ENCODE assay signal across 40 cellular contexts in the genomic region with DNA sequence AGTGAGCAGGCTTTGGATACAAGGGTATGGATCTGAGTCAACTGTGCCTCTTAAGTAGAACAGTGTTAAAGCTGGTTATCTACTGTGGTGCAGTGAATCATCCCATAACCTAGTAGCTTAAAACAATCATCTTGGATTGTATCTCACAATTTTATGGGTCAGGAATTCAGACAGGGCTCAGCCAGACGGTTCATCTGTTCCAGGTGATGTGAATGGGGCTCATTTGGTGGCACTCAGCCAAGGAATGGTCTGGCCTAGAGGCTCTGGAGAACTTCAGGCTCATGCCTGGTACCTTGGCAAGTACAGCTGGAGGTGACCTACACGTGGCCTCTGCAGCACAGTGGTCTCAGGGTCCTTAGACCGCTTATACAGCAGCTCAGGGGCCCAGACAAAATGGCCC. TPM values are rescaled to one million over a fixed set of nuclear protein-coding genes. Genes with fewer than 3 reads are reported as not detected.
"Had no signal": no experiment of that assay in that cellular context is flagged by ENCODE, and none has a peak within 500 bp of the region (broad histone marks: within the 10 kb centered on the region; RNA-seq: fewer than 3 reads in every experiment).

No MANE protein-coding gene starts in this region.

- DNase-seq: activated effector memory CD4-positive, alpha-beta T cell treated with anti-CD3 and anti-CD28 coated beads, Interleukin-2, amount 50 U/mL, for 16 hours; activated effector memory CD4-positive, alpha-beta T cell treated with Interleukin-2 at 50 U/mL for 16 hours; activated gamma-delta T cell; activated gamma-delta T cell treated with Interleukin-2 at 50 U/mL for 16 hours; activated naive CD4-positive, alpha-beta T cell; activated naive CD4-positive, alpha-beta T cell treated with anti-CD3 and anti-CD28 coated beads for 36 hours; activated naive CD4-positive, alpha-beta T cell treated with anti-CD3 and anti-CD28 coated beads, Interleukin-2, amount 10 ng/mL, durations not matched to agents 7 days and 5 days; activated naive CD4-positive, alpha-beta T cell treated with anti-CD3 and anti-CD28 coated beads, Interleukin-2, amount 50 U/mL, for 16 hours; activated naive CD4-positive, alpha-beta T cell treated with Interleukin-2 at 50 U/mL for 16 hours; activated naive CD8-positive, alpha-beta T cell treated with anti-CD3 and anti-CD28 coated beads for 36 hours; activated naive CD8-positive, alpha-beta T cell treated with anti-CD3 and anti-CD28 coated beads, Interleukin-2, amount 10 ng/mL, durations not matched to agents 7 days and 5 days; activated naive CD8-positive, alpha-beta T cell treated with anti-CD3 and anti-CD28 coated beads, Interleukin-2, amount 50 U/mL, for 24 hours; activated T-cell treated with anti-CD3 and anti-CD28 coated beads, Interleukin-2, amount 50 U/mL, for 1 hour; activated T-cell treated with anti-CD3 and anti-CD28 coated beads, Interleukin-2, amount 50 U/mL, for 24 hours; activated T-cell treated with anti-CD3 and anti-CD28 coated beads, Interleukin-2, amount 50 U/mL, for 4 hours; activated T-cell treated with anti-CD3 and anti-CD28 coated beads, Interleukin-2, amount 50 U/mL, for 48 hours; activated T-cell treated with anti-CD3 and anti-CD28 coated beads, Interleukin-2, amount 50 U/mL, for 72 hours; adrenal gland; amniotic stem cell; amygdala; anterior cingulate cortex; aorta; body of pancreas; brain microvascular endothelial cell; caudate nucleus; central memory CD4-positive, alpha-beta T cell; cerebellar nuclear complex had no signal

- ATAC-seq: activated naive CD4-positive, alpha-beta T cell treated with anti-CD3 and anti-CD28 coated beads, Interleukin-2, amount 50 U/mL, for 72 hours; activated naive CD8-positive, alpha-beta T cell treated with anti-CD3 and anti-CD28 coated beads, Interleukin-2, amount 50 U/mL, for 24 hours; activated T-cell treated with anti-CD3 and anti-CD28 coated beads, Interleukin-2, amount 50 U/mL, for 4 hours; activated T-cell treated with anti-CD3 and anti-CD28 coated beads, Interleukin-2, amount 50 U/mL, for 72 hours; activated T-helper 17 cell treated with anti-CD3 and anti-CD28 coated beads, Interleukin-2, amount 50 U/mL, for 72 hours; body of pancreas had no signal

- H3K4me1 Mint-ChIP-seq: activated naive CD4-positive, alpha-beta T cell treated with anti-CD3 and anti-CD28 coated beads, Interleukin-2, amount 10 ng/mL, durations not matched to agents 7 days and 5 days; activated naive CD4-positive, alpha-beta T cell treated with anti-CD3 and anti-CD28 coated beads, Interleukin-2, amount 50 U/mL, for 24 hours; activated naive CD8-positive, alpha-beta T cell treated with anti-CD3 and anti-CD28 coated beads for 36 hours; activated naive CD8-positive, alpha-beta T cell treated with anti-CD3 and anti-CD28 coated beads, Interleukin-2, amount 10 ng/mL, durations not matched to agents 7 days and 5 days; activated naive CD8-positive, alpha-beta T cell treated with anti-CD3 and anti-CD28 coated beads, Interleukin-2, amount 50 U/mL, for 24 hours; activated T-helper 17 cell treated with anti-CD3 and anti-CD28 coated beads, Interleukin-2, amount 50 U/mL, for 72 hours; brain; central memory CD8-positive, alpha-beta T cell had no signal

- H3K27me3 Mint-ChIP-seq: activated naive CD4-positive, alpha-beta T cell treated with anti-CD3 and anti-CD28 coated beads, Interleukin-2, amount 10 ng/mL, durations not matched to agents 7 days and 5 days; activated naive CD4-positive, alpha-beta T cell treated with anti-CD3 and anti-CD28 coated beads, Interleukin-2, amount 50 U/mL, for 24 hours; activated naive CD8-positive, alpha-beta T cell treated with anti-CD3 and anti-CD28 coated beads, Interleukin-2, amount 10 ng/mL, durations not matched to agents 7 days and 5 days had no signal

- H3K4me3 Mint-ChIP-seq: activated naive CD4-positive, alpha-beta T cell treated with anti-CD3 and anti-CD28 coated beads for 36 hours; activated naive CD4-positive, alpha-beta T cell treated with anti-CD3 and anti-CD28 coated beads, Interleukin-2, amount 10 ng/mL, durations not matched to agents 7 days and 5 days; activated naive CD4-positive, alpha-beta T cell treated with anti-CD3 and anti-CD28 coated beads, Interleukin-2, amount 50 U/mL, for 24 hours; activated naive CD8-positive, alpha-beta T cell; activated naive CD8-positive, alpha-beta T cell treated with anti-CD3 and anti-CD28 coated beads for 36 hours; activated naive CD8-positive, alpha-beta T cell treated with anti-CD3 and anti-CD28 coated beads, Interleukin-2, amount 10 ng/mL, durations not matched to agents 7 days and 5 days; activated naive CD8-positive, alpha-beta T cell treated with anti-CD3 and anti-CD28 coated beads, Interleukin-2, amount 50 U/mL, for 24 hours; activated T-cell treated with anti-CD3 and anti-CD28 coated beads, Interleukin-2, amount 50 U/mL, for 24 hours; activated T-cell treated with anti-CD3 and anti-CD28 coated beads, Interleukin-2, amount 50 U/mL, for 4 hours; activated T-cell treated with anti-CD3 and anti-CD28 coated beads, Interleukin-2, amount 50 U/mL, for 72 hours; activated T-helper 1 cell treated with anti-CD3 and anti-CD28 coated beads, Interleukin-12 subunit alpha, Interleukin-12 subunit beta, Interleukin-2, Interleukin-4 antibody, amounts not matched to agents 30 ng/mL and 10 ng/mL and 1 ng/mL, durations not matched to agents 14 hours and 24 hours and 36 hours; activated T-helper 17 cell treated with anti-CD3 and anti-CD28 coated beads, Interleukin-2, amount 50 U/mL, for 72 hours; brain; central memory CD8-positive, alpha-beta T cell had no signal

- H3K27ac Mint-ChIP-seq: activated naive CD4-positive, alpha-beta T cell treated with anti-CD3 and anti-CD28 coated beads for 36 hours; activated naive CD4-positive, alpha-beta T cell treated with anti-CD3 and anti-CD28 coated beads, Interleukin-2, amount 10 ng/mL, durations not matched to agents 7 days and 5 days; activated naive CD4-positive, alpha-beta T cell treated with anti-CD3 and anti-CD28 coated beads, Interleukin-2, amount 50 U/mL, for 24 hours; activated naive CD4-positive, alpha-beta T cell treated with anti-CD3 and anti-CD28 coated beads, Interleukin-2, amount 50 U/mL, for 72 hours; activated naive CD8-positive, alpha-beta T cell; activated naive CD8-positive, alpha-beta T cell treated with anti-CD3 and anti-CD28 coated beads for 36 hours; activated naive CD8-positive, alpha-beta T cell treated with anti-CD3 and anti-CD28 coated beads, Interleukin-2, amount 10 ng/mL, durations not matched to agents 7 days and 5 days; activated naive CD8-positive, alpha-beta T cell treated with anti-CD3 and anti-CD28 coated beads, Interleukin-2, amount 50 U/mL, for 24 hours; activated T-cell treated with anti-CD3 and anti-CD28 coated beads, Interleukin-2, amount 50 U/mL, for 24 hours; activated T-cell treated with anti-CD3 and anti-CD28 coated beads, Interleukin-2, amount 50 U/mL, for 72 hours; activated T-helper 1 cell treated with anti-CD3 and anti-CD28 coated beads, Interleukin-12 subunit alpha, Interleukin-12 subunit beta, Interleukin-2, Interleukin-4 antibody, amounts not matched to agents 30 ng/mL and 10 ng/mL and 1 ng/mL, durations not matched to agents 14 hours and 24 hours and 36 hours; activated T-helper 17 cell treated with anti-CD3 and anti-CD28 coated beads, Interleukin-2, amount 50 U/mL, for 72 hours; activated T-helper 2 cell treated with anti-CD3 and anti-CD28 coated beads, Interferon-gamma antibody, Interleukin-2, Interleukin-4, amounts not matched to agents 10 μg/mL and 5 μg/mL and 100 μg/mL, durations not matched to agents 14 hours and 24 hours and 36 hours; brain had no signal

- FAIRE-seq: astrocyte, bronchial epithelial cell had no signal

- H3K9me3 ChIP-seq: adrenal gland had no signal

- H3K27me3 ChIP-seq: adrenal gland, body of pancreas, brain microvascular endothelial cell, cardiac muscle cell had no signal

- H3K36me3 Mint-ChIP-seq: activated naive CD4-positive, alpha-beta T cell treated with anti-CD3 and anti-CD28 coated beads, Interleukin-2, amount 10 ng/mL, durations not matched to agents 7 days and 5 days; activated naive CD4-positive, alpha-beta T cell treated with anti-CD3 and anti-CD28 coated beads, Interleukin-2, amount 50 U/mL, for 24 hours; activated naive CD8-positive, alpha-beta T cell; activated naive CD8-positive, alpha-beta T cell treated with anti-CD3 and anti-CD28 coated beads for 36 hours; activated naive CD8-positive, alpha-beta T cell treated with anti-CD3 and anti-CD28 coated beads, Interleukin-2, amount 10 ng/mL, durations not matched to agents 7 days and 5 days; brain had no signal

- H3K27ac ChIP-seq: adrenal gland, body of pancreas, brain microvascular endothelial cell, breast epithelium, cardiac muscle cell had no signal

- H3K4me3 ChIP-seq: adrenal gland, body of pancreas, breast epithelium, cardiac muscle cell had no signal

- H3K36me3 ChIP-seq: adrenal gland, brain microvascular endothelial cell, breast epithelium, cardiac muscle cell had no signal

- H3K9me3 Mint-ChIP-seq: activated naive CD4-positive, alpha-beta T cell treated with anti-CD3 and anti-CD28 coated beads, Interleukin-2, amount 50 U/mL, for 24 hours; activated naive CD8-positive, alpha-beta T cell treated with anti-CD3 and anti-CD28 coated beads for 36 hours; activated naive CD8-positive, alpha-beta T cell treated with anti-CD3 and anti-CD28 coated beads, Interleukin-2, amount 50 U/mL, for 24 hours; activated T-cell treated with anti-CD3 and anti-CD28 coated beads, Interleukin-2, amount 50 U/mL, for 4 hours; central memory CD8-positive, alpha-beta T cell had no signal

- H3K4me1 ChIP-seq: adrenal gland, body of pancreas, breast epithelium had no signal

RNA-seq across cellular contexts. Expression of gene CDH4, which starts 11.2 kb away (rescaled TPM):
- total RNA-seq: activated T-helper 1 cell treated with anti-CD3 and anti-CD28 coated beads, Interleukin-12 subunit alpha, Interleukin-12 subunit beta, Interleukin-2, Interleukin-4 antibody, amounts not matched to agents 30 ng/mL and 10 ng/mL and 1 ng/mL, durations not matched to agents 14 hours and 24 hours and 36 hours; activated T-helper 2 cell treated with anti-CD3 and anti-CD28 coated beads, Interferon-gamma antibody, Interleukin-2, Interleukin-4, amounts not matched to agents 10 μg/mL and 5 μg/mL and 100 μg/mL, durations not matched to agents 14 hours and 24 hours and 36 hours; cardiac septum had no signal
- polyA plus RNA-seq: aorta had no signal
